In the genomic region with DNA sequence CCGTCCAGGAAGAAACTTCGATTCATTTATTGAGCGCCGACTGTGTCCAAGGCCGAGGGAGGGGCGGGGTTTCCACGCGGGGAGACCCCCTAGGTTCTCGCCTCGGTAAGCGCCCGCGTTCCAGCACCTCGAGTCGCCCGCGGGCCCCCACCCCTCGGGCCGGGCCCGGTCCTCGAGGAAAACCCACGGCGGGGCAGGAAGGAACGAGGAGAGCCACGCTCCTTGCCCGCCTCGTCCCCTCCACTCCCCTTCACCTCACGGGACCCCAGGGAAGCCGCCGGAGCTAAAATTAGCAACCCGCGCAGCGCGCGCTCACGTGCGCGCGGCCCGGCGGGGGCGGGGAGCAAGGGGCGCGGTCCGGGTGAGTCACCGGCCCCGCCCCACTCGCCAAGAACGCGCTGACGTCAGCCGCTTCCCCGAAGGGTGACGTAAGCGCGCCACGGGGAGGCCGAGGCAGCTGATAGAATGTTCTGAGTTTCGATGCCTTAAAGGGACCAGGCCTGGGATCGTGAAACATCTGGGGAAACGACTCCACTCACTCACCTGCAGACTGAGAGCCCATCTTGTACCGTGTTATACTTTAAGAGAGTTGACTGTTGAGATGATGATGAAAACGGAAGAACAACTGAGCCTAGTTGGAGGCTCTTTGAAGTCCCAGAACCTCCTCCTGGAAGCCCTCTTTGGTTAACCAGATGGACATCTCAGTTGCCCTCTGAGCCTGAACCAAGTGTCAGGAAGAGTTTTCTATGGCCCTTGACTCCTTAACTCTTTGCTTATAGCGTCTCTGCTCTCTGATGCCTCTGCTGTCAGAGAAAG, we compare ENCODE assay signal across 1 cellular context.
TF ChIP-seq lines count a peak whose summit lies in the region.

No MANE protein-coding gene starts in this region.

TF ChIP-seq in HEK293, 187 proteins besides CTCF, POLR2A, EP300 and RAD21 (continued from another document and continues in another):
- TF ChIP-seq, protein P1, sequence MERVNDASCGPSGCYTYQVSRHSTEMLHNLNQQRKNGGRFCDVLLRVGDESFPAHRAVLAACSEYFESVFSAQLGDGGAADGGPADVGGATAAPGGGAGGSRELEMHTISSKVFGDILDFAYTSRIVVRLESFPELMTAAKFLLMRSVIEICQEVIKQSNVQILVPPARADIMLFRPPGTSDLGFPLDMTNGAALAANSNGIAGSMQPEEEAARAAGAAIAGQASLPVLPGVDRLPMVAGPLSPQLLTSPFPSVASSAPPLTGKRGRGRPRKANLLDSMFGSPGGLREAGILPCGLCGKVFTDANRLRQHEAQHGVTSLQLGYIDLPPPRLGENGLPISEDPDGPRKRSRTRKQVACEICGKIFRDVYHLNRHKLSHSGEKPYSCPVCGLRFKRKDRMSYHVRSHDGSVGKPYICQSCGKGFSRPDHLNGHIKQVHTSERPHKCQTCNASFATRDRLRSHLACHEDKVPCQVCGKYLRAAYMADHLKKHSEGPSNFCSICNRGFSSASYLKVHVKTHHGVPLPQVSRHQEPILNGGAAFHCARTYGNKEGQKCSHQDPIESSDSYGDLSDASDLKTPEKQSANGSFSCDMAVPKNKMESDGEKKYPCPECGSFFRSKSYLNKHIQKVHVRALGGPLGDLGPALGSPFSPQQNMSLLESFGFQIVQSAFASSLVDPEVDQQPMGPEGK (tag by site-specific recombination; IDR thresholded peaks at IDR 0.05), result peak; percentile 77
- TF ChIP-seq, protein P2, sequence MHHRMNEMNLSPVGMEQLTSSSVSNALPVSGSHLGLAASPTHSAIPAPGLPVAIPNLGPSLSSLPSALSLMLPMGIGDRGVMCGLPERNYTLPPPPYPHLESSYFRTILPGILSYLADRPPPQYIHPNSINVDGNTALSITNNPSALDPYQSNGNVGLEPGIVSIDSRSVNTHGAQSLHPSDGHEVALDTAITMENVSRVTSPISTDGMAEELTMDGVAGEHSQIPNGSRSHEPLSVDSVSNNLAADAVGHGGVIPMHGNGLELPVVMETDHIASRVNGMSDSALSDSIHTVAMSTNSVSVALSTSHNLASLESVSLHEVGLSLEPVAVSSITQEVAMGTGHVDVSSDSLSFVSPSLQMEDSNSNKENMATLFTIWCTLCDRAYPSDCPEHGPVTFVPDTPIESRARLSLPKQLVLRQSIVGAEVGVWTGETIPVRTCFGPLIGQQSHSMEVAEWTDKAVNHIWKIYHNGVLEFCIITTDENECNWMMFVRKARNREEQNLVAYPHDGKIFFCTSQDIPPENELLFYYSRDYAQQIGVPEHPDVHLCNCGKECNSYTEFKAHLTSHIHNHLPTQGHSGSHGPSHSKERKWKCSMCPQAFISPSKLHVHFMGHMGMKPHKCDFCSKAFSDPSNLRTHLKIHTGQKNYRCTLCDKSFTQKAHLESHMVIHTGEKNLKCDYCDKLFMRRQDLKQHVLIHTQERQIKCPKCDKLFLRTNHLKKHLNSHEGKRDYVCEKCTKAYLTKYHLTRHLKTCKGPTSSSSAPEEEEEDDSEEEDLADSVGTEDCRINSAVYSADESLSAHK (tag by site-specific recombination; IDR thresholded peaks at IDR 0.05), result no peak
- TF ChIP-seq ZNF501 (tag by site-specific recombination; IDR thresholded peaks at IDR 0.05) (peak; percentile 39; the same call in 1 of the 2 replicates), ZNF664 (tag by site-specific recombination; IDR thresholded peaks at IDR 0.05) (no peak), ZNF514 (tag by site-specific recombination; IDR thresholded peaks at IDR 0.05) (no peak), ZNF785 (tag by site-specific recombination; IDR thresholded peaks at IDR 0.05) (no peak), ZNF558 (tag by site-specific recombination; IDR thresholded peaks at IDR 0.05) (no peak), ZNF248 (tag by site-specific recombination; IDR thresholded peaks at IDR 0.05) (no peak), ZNF404 (tag by site-specific recombination; IDR thresholded peaks at IDR 0.05) (no peak), SP2 (tag by site-specific recombination; IDR thresholded peaks at IDR 0.05) (no peak), ZFP69B (tag by site-specific recombination; IDR thresholded peaks at IDR 0.05) (peak; percentile 79), ZNF701 (tag by site-specific recombination; IDR thresholded peaks at IDR 0.05) (no peak), ZNF146 (tag by site-specific recombination; IDR thresholded peaks at IDR 0.05) (no peak), KLF1 (tag by site-specific recombination; IDR thresholded peaks at IDR 0.05) (peak; percentile 95), ZNF830 (tag by site-specific recombination; IDR thresholded peaks at IDR 0.05; ENCODE audit: low read depth) (no peak), ZNF621 (tag by site-specific recombination; IDR thresholded peaks at IDR 0.05) (no peak), SCRT2 (tag by site-specific recombination; IDR thresholded peaks at IDR 0.05) (no peak), ZNF555 (tag by site-specific recombination; conservative IDR thresholded peaks at IDR 0.05) (no peak), ZNF311 (tag by site-specific recombination; IDR thresholded peaks at IDR 0.05; ENCODE audit: borderline replicate concordance) (no peak), ZBTB7A (tag by site-specific recombination; IDR thresholded peaks at IDR 0.05; ENCODE audit: low read depth) (no peak), ZNF677 (tag by site-specific recombination; IDR thresholded peaks at IDR 0.05) (no peak), ZNF777 (tag by site-specific recombination; IDR thresholded peaks at IDR 0.05; ENCODE audit: borderline replicate concordance) (no peak; the same call in 1 of the 2 replicates), ZNF521 (tag by site-specific recombination; IDR thresholded peaks at IDR 0.05) (no peak), ZNF768 (tag by site-specific recombination; IDR thresholded peaks at IDR 0.05) (no peak), HOXC10 (CRISPR knock-in tag; IDR thresholded peaks at IDR 0.05) (no peak), ZNF155 (tag by site-specific recombination; IDR thresholded peaks at IDR 0.05) (no peak), ZNF274 (IDR thresholded peaks at IDR 0.05; ENCODE audit: low read length) (no peak), ZNF274 (tag by site-specific recombination; IDR thresholded peaks at IDR 0.05; ENCODE audit: borderline replicate concordance) (no peak), ZNF223 (tag by site-specific recombination; IDR thresholded peaks at IDR 0.05) (no peak), ZNF133 (tag by site-specific recombination; IDR thresholded peaks at IDR 0.05) (no peak), ZNF211 (tag by site-specific recombination; IDR thresholded peaks at IDR 0.05; ENCODE audit: low read depth) (no peak), EGR2 (tag by site-specific recombination; IDR thresholded peaks at IDR 0.05; ENCODE audit: low read depth) (no peak), ZNF433 (tag by site-specific recombination; IDR thresholded peaks at IDR 0.05; ENCODE audit: low read depth) (no peak), ZFHX2 (tag by site-specific recombination; conservative IDR thresholded peaks at IDR 0.05) (peak; percentile 84), REPIN1 (tag by site-specific recombination; IDR thresholded peaks at IDR 0.05; ENCODE audit: low read depth) (no peak), GLI2 (tag by site-specific recombination; IDR thresholded peaks at IDR 0.05; ENCODE audit: borderline replicate concordance, low read depth) (no peak), ZNF174 (tag by site-specific recombination; IDR thresholded peaks at IDR 0.05) (no peak)
- TF ChIP-seq, protein P3, sequence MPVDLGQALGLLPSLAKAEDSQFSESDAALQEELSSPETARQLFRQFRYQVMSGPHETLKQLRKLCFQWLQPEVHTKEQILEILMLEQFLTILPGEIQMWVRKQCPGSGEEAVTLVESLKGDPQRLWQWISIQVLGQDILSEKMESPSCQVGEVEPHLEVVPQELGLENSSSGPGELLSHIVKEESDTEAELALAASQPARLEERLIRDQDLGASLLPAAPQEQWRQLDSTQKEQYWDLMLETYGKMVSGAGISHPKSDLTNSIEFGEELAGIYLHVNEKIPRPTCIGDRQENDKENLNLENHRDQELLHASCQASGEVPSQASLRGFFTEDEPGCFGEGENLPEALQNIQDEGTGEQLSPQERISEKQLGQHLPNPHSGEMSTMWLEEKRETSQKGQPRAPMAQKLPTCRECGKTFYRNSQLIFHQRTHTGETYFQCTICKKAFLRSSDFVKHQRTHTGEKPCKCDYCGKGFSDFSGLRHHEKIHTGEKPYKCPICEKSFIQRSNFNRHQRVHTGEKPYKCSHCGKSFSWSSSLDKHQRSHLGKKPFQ (tag by site-specific recombination; IDR thresholded peaks at IDR 0.05), result no peak
- TF ChIP-seq, protein P4, sequence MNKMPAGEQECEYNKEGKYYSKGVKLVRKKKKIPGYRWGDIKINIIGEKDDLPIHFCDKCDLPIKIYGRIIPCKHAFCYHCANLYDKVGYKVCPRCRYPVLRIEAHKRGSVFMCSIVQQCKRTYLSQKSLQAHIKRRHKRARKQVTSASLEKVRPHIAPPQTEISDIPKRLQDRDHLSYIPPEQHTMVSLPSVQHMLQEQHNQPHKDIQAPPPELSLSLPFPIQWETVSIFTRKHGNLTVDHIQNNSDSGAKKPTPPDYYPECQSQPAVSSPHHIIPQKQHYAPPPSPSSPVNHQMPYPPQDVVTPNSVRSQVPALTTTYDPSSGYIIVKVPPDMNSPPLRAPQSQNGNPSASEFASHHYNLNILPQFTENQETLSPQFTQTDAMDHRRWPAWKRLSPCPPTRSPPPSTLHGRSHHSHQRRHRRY (tag by site-specific recombination; IDR thresholded peaks at IDR 0.05), result no peak
- TF ChIP-seq, protein P5, sequence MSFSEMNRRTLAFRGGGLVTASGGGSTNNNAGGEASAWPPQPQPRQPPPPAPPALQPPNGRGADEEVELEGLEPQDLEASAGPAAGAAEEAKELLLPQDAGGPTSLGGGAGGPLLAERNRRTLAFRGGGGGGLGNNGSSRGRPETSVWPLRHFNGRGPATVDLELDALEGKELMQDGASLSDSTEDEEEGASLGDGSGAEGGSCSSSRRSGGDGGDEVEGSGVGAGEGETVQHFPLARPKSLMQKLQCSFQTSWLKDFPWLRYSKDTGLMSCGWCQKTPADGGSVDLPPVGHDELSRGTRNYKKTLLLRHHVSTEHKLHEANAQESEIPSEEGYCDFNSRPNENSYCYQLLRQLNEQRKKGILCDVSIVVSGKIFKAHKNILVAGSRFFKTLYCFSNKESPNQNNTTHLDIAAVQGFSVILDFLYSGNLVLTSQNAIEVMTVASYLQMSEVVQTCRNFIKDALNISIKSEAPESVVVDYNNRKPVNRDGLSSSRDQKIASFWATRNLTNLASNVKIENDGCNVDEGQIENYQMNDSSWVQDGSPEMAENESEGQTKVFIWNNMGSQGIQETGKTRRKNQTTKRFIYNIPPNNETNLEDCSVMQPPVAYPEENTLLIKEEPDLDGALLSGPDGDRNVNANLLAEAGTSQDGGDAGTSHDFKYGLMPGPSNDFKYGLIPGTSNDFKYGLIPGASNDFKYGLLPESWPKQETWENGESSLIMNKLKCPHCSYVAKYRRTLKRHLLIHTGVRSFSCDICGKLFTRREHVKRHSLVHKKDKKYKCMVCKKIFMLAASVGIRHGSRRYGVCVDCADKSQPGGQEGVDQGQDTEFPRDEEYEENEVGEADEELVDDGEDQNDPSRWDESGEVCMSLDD (tag by site-specific recombination; IDR thresholded peaks at IDR 0.05), result peak; percentile 21; the same call in 1 of the 2 replicates
- TF ChIP-seq, protein P6, sequence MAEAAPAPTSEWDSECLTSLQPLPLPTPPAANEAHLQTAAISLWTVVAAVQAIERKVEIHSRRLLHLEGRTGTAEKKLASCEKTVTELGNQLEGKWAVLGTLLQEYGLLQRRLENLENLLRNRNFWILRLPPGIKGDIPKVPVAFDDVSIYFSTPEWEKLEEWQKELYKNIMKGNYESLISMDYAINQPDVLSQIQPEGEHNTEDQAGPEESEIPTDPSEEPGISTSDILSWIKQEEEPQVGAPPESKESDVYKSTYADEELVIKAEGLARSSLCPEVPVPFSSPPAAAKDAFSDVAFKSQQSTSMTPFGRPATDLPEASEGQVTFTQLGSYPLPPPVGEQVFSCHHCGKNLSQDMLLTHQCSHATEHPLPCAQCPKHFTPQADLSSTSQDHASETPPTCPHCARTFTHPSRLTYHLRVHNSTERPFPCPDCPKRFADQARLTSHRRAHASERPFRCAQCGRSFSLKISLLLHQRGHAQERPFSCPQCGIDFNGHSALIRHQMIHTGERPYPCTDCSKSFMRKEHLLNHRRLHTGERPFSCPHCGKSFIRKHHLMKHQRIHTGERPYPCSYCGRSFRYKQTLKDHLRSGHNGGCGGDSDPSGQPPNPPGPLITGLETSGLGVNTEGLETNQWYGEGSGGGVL (tag by site-specific recombination; IDR thresholded peaks at IDR 0.05), result peak; percentile 43; the same call in 1 of the 2 replicates
- TF ChIP-seq, protein P7, sequence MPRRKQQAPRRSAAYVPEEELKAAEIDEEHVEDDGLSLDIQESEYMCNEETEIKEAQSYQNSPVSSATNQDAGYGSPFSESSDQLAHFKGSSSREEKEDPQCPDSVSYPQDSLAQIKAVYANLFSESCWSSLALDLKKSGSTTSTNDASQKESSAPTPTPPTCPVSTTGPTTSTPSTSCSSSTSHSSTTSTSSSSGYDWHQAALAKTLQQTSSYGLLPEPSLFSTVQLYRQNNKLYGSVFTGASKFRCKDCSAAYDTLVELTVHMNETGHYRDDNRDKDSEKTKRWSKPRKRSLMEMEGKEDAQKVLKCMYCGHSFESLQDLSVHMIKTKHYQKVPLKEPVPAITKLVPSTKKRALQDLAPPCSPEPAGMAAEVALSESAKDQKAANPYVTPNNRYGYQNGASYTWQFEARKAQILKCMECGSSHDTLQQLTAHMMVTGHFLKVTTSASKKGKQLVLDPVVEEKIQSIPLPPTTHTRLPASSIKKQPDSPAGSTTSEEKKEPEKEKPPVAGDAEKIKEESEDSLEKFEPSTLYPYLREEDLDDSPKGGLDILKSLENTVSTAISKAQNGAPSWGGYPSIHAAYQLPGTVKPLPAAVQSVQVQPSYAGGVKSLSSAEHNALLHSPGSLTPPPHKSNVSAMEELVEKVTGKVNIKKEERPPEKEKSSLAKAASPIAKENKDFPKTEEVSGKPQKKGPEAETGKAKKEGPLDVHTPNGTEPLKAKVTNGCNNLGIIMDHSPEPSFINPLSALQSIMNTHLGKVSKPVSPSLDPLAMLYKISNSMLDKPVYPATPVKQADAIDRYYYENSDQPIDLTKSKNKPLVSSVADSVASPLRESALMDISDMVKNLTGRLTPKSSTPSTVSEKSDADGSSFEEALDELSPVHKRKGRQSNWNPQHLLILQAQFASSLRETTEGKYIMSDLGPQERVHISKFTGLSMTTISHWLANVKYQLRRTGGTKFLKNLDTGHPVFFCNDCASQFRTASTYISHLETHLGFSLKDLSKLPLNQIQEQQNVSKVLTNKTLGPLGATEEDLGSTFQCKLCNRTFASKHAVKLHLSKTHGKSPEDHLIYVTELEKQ (tag by site-specific recombination; IDR thresholded peaks at IDR 0.05; ENCODE audit: borderline replicate concordance), result peak; percentile 71; the same call in 1 of the 2 replicates
- TF ChIP-seq, protein P8, sequence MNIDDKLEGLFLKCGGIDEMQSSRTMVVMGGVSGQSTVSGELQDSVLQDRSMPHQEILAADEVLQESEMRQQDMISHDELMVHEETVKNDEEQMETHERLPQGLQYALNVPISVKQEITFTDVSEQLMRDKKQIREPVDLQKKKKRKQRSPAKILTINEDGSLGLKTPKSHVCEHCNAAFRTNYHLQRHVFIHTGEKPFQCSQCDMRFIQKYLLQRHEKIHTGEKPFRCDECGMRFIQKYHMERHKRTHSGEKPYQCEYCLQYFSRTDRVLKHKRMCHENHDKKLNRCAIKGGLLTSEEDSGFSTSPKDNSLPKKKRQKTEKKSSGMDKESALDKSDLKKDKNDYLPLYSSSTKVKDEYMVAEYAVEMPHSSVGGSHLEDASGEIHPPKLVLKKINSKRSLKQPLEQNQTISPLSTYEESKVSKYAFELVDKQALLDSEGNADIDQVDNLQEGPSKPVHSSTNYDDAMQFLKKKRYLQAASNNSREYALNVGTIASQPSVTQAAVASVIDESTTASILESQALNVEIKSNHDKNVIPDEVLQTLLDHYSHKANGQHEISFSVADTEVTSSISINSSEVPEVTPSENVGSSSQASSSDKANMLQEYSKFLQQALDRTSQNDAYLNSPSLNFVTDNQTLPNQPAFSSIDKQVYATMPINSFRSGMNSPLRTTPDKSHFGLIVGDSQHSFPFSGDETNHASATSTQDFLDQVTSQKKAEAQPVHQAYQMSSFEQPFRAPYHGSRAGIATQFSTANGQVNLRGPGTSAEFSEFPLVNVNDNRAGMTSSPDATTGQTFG (tag by site-specific recombination; IDR thresholded peaks at IDR 0.05; ENCODE audit: borderline replicate concordance), result no peak
